1 cellular context compared by ENCODE assay signal in the genomic region with DNA sequence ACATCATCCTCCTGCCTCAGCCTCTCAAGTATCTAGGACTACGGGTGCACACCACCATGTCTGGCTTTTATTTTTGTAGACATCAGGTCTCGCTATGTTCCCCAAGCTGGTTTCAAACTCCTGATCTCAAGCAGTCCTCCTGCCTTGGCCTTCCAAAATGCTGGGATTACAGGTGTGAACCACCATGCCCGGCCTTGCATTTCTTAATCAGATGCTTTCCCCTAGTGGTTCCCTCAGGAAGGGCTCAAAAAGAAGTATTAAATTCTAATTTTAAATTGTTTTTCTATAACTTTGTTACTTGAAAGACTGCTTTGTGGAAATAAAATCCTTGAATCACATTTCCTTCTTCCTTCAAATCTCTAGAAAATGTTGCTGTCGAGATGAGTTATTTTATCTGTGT.
TF ChIP-seq lines count a peak whose summit lies in the region.

No MANE protein-coding gene starts in this region.

TF ChIP-seq in IMR-90, 13 proteins besides CTCF, POLR2A, EP300 and RAD21 (continued from another document):
- TF ChIP-seq MXI1 (IDR thresholded peaks at IDR 0.05; ENCODE audit: borderline replicate concordance, low read depth, low read length) = no peak
- no peak for TF ChIP-seq RFX5 (IDR thresholded peaks at IDR 0.05; ENCODE audit: low read depth, low read length)
